8 cellular contexts compared by ENCODE assay signal in the genomic region with DNA sequence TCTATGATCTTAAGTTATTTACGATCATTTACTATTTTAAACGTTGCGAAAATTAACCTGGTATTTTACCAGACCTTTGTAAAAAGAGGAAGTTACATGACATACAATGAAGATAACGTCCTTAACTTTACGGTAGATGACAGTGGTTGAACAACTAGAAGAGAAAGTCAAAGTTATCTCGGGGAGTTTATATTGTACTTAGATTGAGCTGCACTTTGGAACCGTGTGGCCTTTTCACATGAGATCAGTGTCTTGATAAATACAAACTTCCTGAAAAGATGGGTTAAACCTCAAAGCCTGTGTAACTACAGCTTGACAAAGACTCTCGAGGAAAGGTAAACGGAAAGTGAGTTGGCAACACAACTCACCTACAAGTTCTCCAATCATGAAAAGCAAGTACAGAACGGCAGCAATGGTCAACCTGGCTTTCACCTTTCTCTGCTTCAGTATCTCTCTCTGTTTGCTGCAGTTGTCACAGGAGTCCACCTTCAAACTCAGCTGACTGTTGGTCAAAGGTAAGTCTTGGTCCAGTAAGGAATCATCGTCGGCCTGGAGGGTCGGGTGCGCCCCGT. TPM values are rescaled to one million over a fixed set of nuclear protein-coding genes. Genes with fewer than 3 reads are reported as not detected.
A peak's percentile ranks its signal among the peaks of the same experiment; 100 is the strongest.
DNase-seq lines count a peak whose midpoint lies in the region; ATAC-seq and TF ChIP-seq lines count a peak whose summit lies in the region.

No MANE protein-coding gene starts in this region.

- H3K27ac Mint-ChIP-seq in H9: no peak overlapping the region

- no peak overlapping the region for H3K27ac ChIP-seq in H9 (ENCODE audit: insufficient read length, low read depth, low read length)
- no peak overlapping the region for H3K27ac ChIP-seq in ectodermal cell (ENCODE audit: insufficient read depth, low read depth, low read length, poor library complexity, severe bottlenecking)
- peak overlapping the region; percentile 3 for H3K27ac ChIP-seq in muscle layer of duodenum (ENCODE audit: low read length)

- no peaks in the 10 kb centered on the region for H3K79me2 ChIP-seq in H9 (ENCODE audit: insufficient read depth, low read length)

- peak overlapping the region; percentile 49 for H3K4me3 ChIP-seq in ectodermal cell (ENCODE audit: insufficient read depth, low read depth, low read length)
- peak overlapping the region; percentile 82 to 87 for H3K4me3 ChIP-seq in muscle layer of duodenum (ENCODE audit: low read depth in 1 of 2, low read length in 2 of 2)

- no peaks in the 10 kb centered on the region for H4K20me1 ChIP-seq in H9 (ENCODE audit: control insufficient read depth, insufficient read depth, insufficient read length)

- H2BK12ac ChIP-seq in H9 (ENCODE audit: insufficient read length, low read depth, low read length): no peak overlapping the region

- peak overlapping the region; percentile 70 for H3K4me2 ChIP-seq in H9 (ENCODE audit: insufficient read depth, insufficient read length, low read length)

- no peak overlapping the region for H2BK120ac ChIP-seq in H9 (ENCODE audit: low read depth, low read length, poor library complexity, severe bottlenecking)

- H3K4ac ChIP-seq in H9 (ENCODE audit: low read depth, low read length): no peak overlapping the region

- no peak overlapping the region for H3K14ac ChIP-seq in H9 (ENCODE audit: insufficient read depth, low read length)

- H2BK20ac ChIP-seq in H9 (ENCODE audit: low read depth, low read length, poor library complexity, severe bottlenecking): no peak overlapping the region

- peaks cover 95% of the 10 kb centered on the region for H3K27me3 Mint-ChIP-seq in H9 (ENCODE audit: low read depth)

- DNase-seq in H9: no peak
- DNase-seq in RPMI8226: peak; percentile 14
- DNase-seq in cortex of kidney (lab: John Stamatoyannopoulos, UW): no peak

- WGBS in H9 (ENCODE audit: extremely low coverage, insufficient read length, low lambda C conversion rate): no CpG with 5 or more reads among the region's 15 CpGs
- 47 to 49% methylated on average over 15 of the region's 15 CpGs for WGBS in ectodermal cell, 2 experiments

- peaks cover 6% of the 10 kb centered on the region for H3K23me2 ChIP-seq in H9 (ENCODE audit: insufficient read length, low read depth, low read length, poor library complexity, severe bottlenecking)

- no peak overlapping the region for H2BK5ac ChIP-seq in H9 (ENCODE audit: insufficient read length, low read length)

- no peak overlapping the region for H4K5ac ChIP-seq in H9 (ENCODE audit: insufficient read length, low read depth, low read length)

- H3K18ac ChIP-seq in H9 (ENCODE audit: insufficient read length, low read depth, low read length): no peak overlapping the region

- no peak overlapping the region for H3K23ac ChIP-seq in H9 (ENCODE audit: insufficient read length, low read depth, low read length)

- no peaks in the 10 kb centered on the region for H3K79me1 ChIP-seq in H9 (ENCODE audit: insufficient read depth, low read depth, low read length, poor library complexity, severe bottlenecking)

- H3K9me3 ChIP-seq in ES-I3 (ENCODE audit: control insufficient read depth, insufficient read depth, low read length) (no peaks in the 10 kb centered on the region), H9 (ENCODE audit: control insufficient read depth, low read depth, low read length) (no peaks in the 10 kb centered on the region), ectodermal cell (ENCODE audit: control insufficient read depth, low read length) (no peaks in the 10 kb centered on the region), muscle layer of duodenum (ENCODE audit: control insufficient read depth in 1 of 2, low read length in 2 of 2) (no peaks in the 10 kb centered on the region)

- ATAC-seq in GM19463 (IDR thresholded peaks at IDR 0.05; ENCODE audit: unreplicated experiment) (no peak), GM18519 (IDR thresholded peaks at IDR 0.05; ENCODE audit: low FRiP score, unreplicated experiment) (no peak)

- H3K4me1 ChIP-seq in ES-I3 (ENCODE audit: insufficient read depth, low read length) (no peaks in the 10 kb centered on the region), H9 (ENCODE audit: insufficient read depth, low read length) (no peaks in the 10 kb centered on the region), ectodermal cell (ENCODE audit: control insufficient read depth, insufficient read depth, low read length) (no peaks in the 10 kb centered on the region), muscle layer of duodenum (ENCODE audit: control insufficient read depth in 1 of 2, insufficient read depth in 2 of 2, low read length in 2 of 2) (peaks cover 8 to 15% of the 10 kb centered on the region in 2 donors)

- H3K27me3 ChIP-seq in H9 (ENCODE audit: insufficient read depth, low read length) (peaks cover 39% of the 10 kb centered on the region), ectodermal cell (ENCODE audit: control insufficient read depth, insufficient read depth, low read length, poor library complexity, severe bottlenecking) (peaks cover 68% of the 10 kb centered on the region), muscle layer of duodenum (ENCODE audit: low read depth, low read length) (no peaks in the 10 kb centered on the region)

- peak overlapping the region; percentile 56 to 83 for H3K4me3 Mint-ChIP-seq in H9

- peaks cover 5 to 9% of the 10 kb centered on the region in 2 experiments; a peak in 3 of 4 replicates for H3K4me1 Mint-ChIP-seq in H9

- no peaks in the 10 kb centered on the region for H3K9me3 Mint-ChIP-seq in H9

- no peak overlapping the region for H4K8ac ChIP-seq in H9 (replicated peaks; ENCODE audit: insufficient read length, low read depth, low read length)

- H4K91ac ChIP-seq in H9 (ENCODE audit: insufficient read length, low read depth, low read length): no peak overlapping the region

- H3K9ac ChIP-seq in ES-I3 (ENCODE audit: low read depth, low read length): peak overlapping the region; percentile 42
- H3K9ac ChIP-seq in H9 (ENCODE audit: extremely low read depth, insufficient read length, low read length): no peak overlapping the region

- no peak overlapping the region for H2AFZ ChIP-seq in H9 (ENCODE audit: low read length)

- no peak overlapping the region for H3T11ph ChIP-seq in H9 (ENCODE audit: low read length)

- no peak overlapping the region for H2BK15ac ChIP-seq in H9 (ENCODE audit: low read depth, low read length)

- no peak overlapping the region for H3K56ac ChIP-seq in H9 (ENCODE audit: insufficient read length, low read depth, low read length)

- H3K36me3 ChIP-seq in ES-I3 (ENCODE audit: insufficient read depth, low read length) (no peaks in the 10 kb centered on the region), ectodermal cell (ENCODE audit: control insufficient read depth, insufficient read depth, low read length) (no peaks in the 10 kb centered on the region), muscle layer of duodenum (ENCODE audit: control insufficient read depth in 1 of 2, insufficient read depth in 2 of 2, low read length in 2 of 2) (no peaks in the 10 kb centered on the region)

- no peaks in the 10 kb centered on the region for H3K36me3 Mint-ChIP-seq in H9 (ENCODE audit: insufficient read depth in 1 of 3, low read depth in 3 of 3)

- no peak for TF ChIP-seq CTCF in H9 (conservative IDR thresholded peaks at IDR 0.05)

- no peak overlapping the region for H2AK5ac ChIP-seq in H9 (ENCODE audit: insufficient read length, low read length)

RNA-seq across cellular contexts. Expression of a gene that starts 0.9 kb away (rescaled TPM):
- total RNA-seq in H9 (2021): 0.02 TPM in 1 of 2 replicates, not detected in the other
- 0.43 TPM for polyA plus RNA-seq in ectodermal cell (2013, experiment 1 of 4)
- polyA plus RNA-seq in ectodermal cell (2013, experiment 2 of 4): 0.69 TPM
- 0.64 TPM for polyA plus RNA-seq in ectodermal cell (2013, experiment 3 of 4)
- 0.65 TPM for polyA plus RNA-seq in ectodermal cell (2013, experiment 4 of 4)
